ENCODE assay signal across 28 cellular contexts in the genomic region with DNA sequence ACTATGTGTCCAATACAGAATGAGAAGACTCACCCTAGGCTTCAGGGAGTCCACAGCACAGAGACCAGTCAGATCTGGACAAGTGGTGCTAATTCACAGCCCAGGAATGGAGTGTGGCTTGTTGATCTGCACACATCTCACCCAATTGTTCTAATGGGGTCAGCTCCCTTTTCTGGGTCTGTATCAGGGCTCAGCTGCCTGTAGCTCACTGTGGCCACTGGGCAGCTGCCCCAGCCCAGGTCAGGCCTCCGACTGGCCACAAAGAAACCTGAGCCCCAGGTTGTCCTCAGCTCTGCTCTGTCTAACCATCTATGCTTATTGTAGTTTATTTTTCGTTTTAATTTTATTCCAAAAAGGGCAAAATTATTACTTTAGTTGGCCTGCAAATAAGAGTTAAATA.
"Had no signal": no experiment of that assay in that cellular context is flagged by ENCODE, and none has a peak within 500 bp of the region (broad histone marks: within the 10 kb centered on the region; RNA-seq: fewer than 3 reads in every experiment).

No MANE protein-coding gene starts in this region.

- ATAC-seq: activated CD4-positive, alpha-beta T cell treated with anti-CD3 and anti-CD28 coated beads for 36 hours; activated CD8-positive, alpha-beta T cell treated with anti-CD3 and anti-CD28 coated beads, Interleukin-2, amount 10 ng/mL, durations not matched to agents 7 days and 5 days; Panc1 had no signal

- H3K9me3 Mint-ChIP-seq: activated CD4-positive, alpha-beta T cell treated with anti-CD3 and anti-CD28 coated beads, Interleukin-2, amount 10 ng/mL, durations not matched to agents 7 days and 5 days; T-helper 1 cell treated with Interleukin-12 subunit alpha and Interleukin-12 subunit beta and Interleukin-4 antibody, amounts not matched to agents 30 μg/mL and 1 μg/mL, for 36 hours; T-helper 2 cell treated with Interferon-gamma antibody and Interleukin-4, amounts not matched to agents 5 μg/mL and 100 μg/mL, for 36 hours had no signal

- H3K4me3 Mint-ChIP-seq: activated CD4-positive, alpha-beta T cell treated with anti-CD3 and anti-CD28 coated beads for 36 hours; activated CD4-positive, alpha-beta T cell treated with anti-CD3 and anti-CD28 coated beads, Interleukin-2, amount 10 ng/mL, durations not matched to agents 7 days and 5 days; activated CD8-positive, alpha-beta T cell treated with anti-CD3 and anti-CD28 coated beads, Interleukin-2, amount 10 ng/mL, durations not matched to agents 7 days and 5 days; activated naive CD8-positive, alpha-beta T cell treated with anti-CD3 and anti-CD28 coated beads for 36 hours; T-helper 1 cell treated with Interleukin-12 subunit alpha and Interleukin-12 subunit beta and Interleukin-4 antibody, amounts not matched to agents 30 μg/mL and 1 μg/mL, for 36 hours; T-helper 2 cell treated with Interferon-gamma antibody and Interleukin-4, amounts not matched to agents 5 μg/mL and 100 μg/mL, for 36 hours had no signal

- H3K27me3 ChIP-seq: SJCRH30 had no signal

- H3K4me1 Mint-ChIP-seq: activated CD4-positive, alpha-beta T cell treated with anti-CD3 and anti-CD28 coated beads for 36 hours; activated CD4-positive, alpha-beta T cell treated with anti-CD3 and anti-CD28 coated beads, Interleukin-2, amount 10 ng/mL, durations not matched to agents 7 days and 5 days; activated naive CD8-positive, alpha-beta T cell treated with anti-CD3 and anti-CD28 coated beads for 36 hours had no signal

- H3K9me3 ChIP-seq: SJCRH30 had no signal

- H3K27ac Mint-ChIP-seq: activated CD4-positive, alpha-beta T cell treated with anti-CD3 and anti-CD28 coated beads for 36 hours; activated CD4-positive, alpha-beta T cell treated with anti-CD3 and anti-CD28 coated beads, Interleukin-2, amount 10 ng/mL, durations not matched to agents 7 days and 5 days; activated CD8-positive, alpha-beta T cell treated with anti-CD3 and anti-CD28 coated beads, Interleukin-2, amount 10 ng/mL, durations not matched to agents 7 days and 5 days; activated naive CD8-positive, alpha-beta T cell treated with anti-CD3 and anti-CD28 coated beads for 36 hours; T-helper 1 cell treated with Interleukin-12 subunit alpha and Interleukin-12 subunit beta and Interleukin-4 antibody, amounts not matched to agents 30 μg/mL and 1 μg/mL, for 36 hours; T-helper 2 cell treated with Interferon-gamma antibody and Interleukin-4, amounts not matched to agents 5 μg/mL and 100 μg/mL, for 36 hours had no signal

- H3K4me1 ChIP-seq: SJCRH30 had no signal

- H3K36me3 Mint-ChIP-seq: activated naive CD8-positive, alpha-beta T cell treated with anti-CD3 and anti-CD28 coated beads for 36 hours had no signal

- H3K27ac ChIP-seq: SJCRH30, SK-N-MC had no signal

- DNase-seq: activated CD4-positive, alpha-beta T cell treated with anti-CD3 and anti-CD28 coated beads for 36 hours; activated CD4-positive, alpha-beta T cell treated with anti-CD3 and anti-CD28 coated beads, Interleukin-2, amount 10 ng/mL, durations not matched to agents 7 days and 5 days; activated CD4-positive, alpha-beta T cell treated with anti-CD3 and anti-CD28 coated beads, Interleukin-2, amount 50 U/mL, for 48 hours; activated CD8-positive, alpha-beta memory T cell treated with anti-CD3 and anti-CD28 coated beads, Interleukin-2, amount 50 U/mL, for 4 hours; activated CD8-positive, alpha-beta T cell treated with anti-CD3 and anti-CD28 coated beads, Interleukin-2, amount 10 ng/mL, durations not matched to agents 7 days and 5 days; activated effector memory CD4-positive, alpha-beta T cell treated with Interleukin-2 at 50 U/mL for 16 hours; activated naive CD4-positive, alpha-beta T cell; activated naive CD4-positive, alpha-beta T cell treated with anti-CD3 and anti-CD28 coated beads, Interleukin-2, amount 50 U/mL, for 16 hours; activated naive CD8-positive, alpha-beta T cell treated with anti-CD3 and anti-CD28 coated beads for 36 hours; activated T-cell treated with anti-CD3 and anti-CD28 coated beads, Interleukin-2, amount 50 U/mL, for 48 hours; amniotic stem cell; caudate nucleus; Karpas-422; KBM-7; NCI-H1048; NCI-H1105 treated with DMSO at 0.1 percent for 48 hours; NCI-H1436; NCI-H1694; NCI-H1930; NCI-H2081 treated with DMSO at 0.1 percent for 48 hours; NCI-H345; NCI-H524 treated with DMSO at 0.1 percent for 48 hours; SHP77; SJCRH30 had no signal

- H3K4me3 ChIP-seq: SJCRH30, SK-N-MC had no signal

- H3K36me3 ChIP-seq: SJCRH30 had no signal
